8 cellular contexts compared by ENCODE assay signal in genomic region chr20:346640-347316, GRCh38. TPM values are rescaled to one million over a fixed set of nuclear protein-coding genes. Genes with fewer than 3 reads are reported as not detected.
DNase-seq lines count a peak whose midpoint lies in the region; ATAC-seq and TF ChIP-seq lines count a peak whose summit lies in the region.

TSS of gene NRSN2 (plus strand) at chr20:347111. CDS start at chr20:349644, 2,533 bp downstream.

- H3K27me3 ChIP-seq in OCI-LY1 (ENCODE audit: insufficient read depth, low read length), result no peaks in the 10 kb centered on the region

- H3K4me3 ChIP-seq in OCI-LY1 (ENCODE audit: low read depth, low read length, poor library complexity, severe bottlenecking) (peak within 1 kb of the TSS; percentile 90), astrocyte of the spinal cord (ENCODE audit: low read depth, low read length) (peak within 1 kb of the TSS; percentile 72)

- H3K9me2 ChIP-seq in OCI-LY1 (ENCODE audit: low read depth, low read length), result no peaks in the 10 kb centered on the region

- H3K4me1 Mint-ChIP-seq in progenitor cell of endocrine pancreas (ENCODE audit: low read depth), result peaks cover 16% of the 10 kb centered on the region

- peak within 1 kb of the TSS; percentile 86 for H3K4me3 Mint-ChIP-seq in progenitor cell of endocrine pancreas (ENCODE audit: low read depth)

- peak within 1 kb of the TSS; percentile 82 for H3K4me2 ChIP-seq in OCI-LY1 (ENCODE audit: low read length)

- ATAC-seq in HG03280 (IDR thresholded peaks at IDR 0.05; ENCODE audit: unreplicated experiment), result peak; percentile 41

- H3K4me1 ChIP-seq in OCI-LY1 (ENCODE audit: insufficient read depth, low read length, severe bottlenecking), result peaks cover 13% of the 10 kb centered on the region

- no peaks in the 10 kb centered on the region for H3K9me3 ChIP-seq in OCI-LY1 (ENCODE audit: low read length)

- peaks cover 3% of the 10 kb centered on the region for H3K27me3 Mint-ChIP-seq in progenitor cell of endocrine pancreas

- H4K20me1 ChIP-seq in OCI-LY1 (ENCODE audit: insufficient read depth, low read length), result no peaks in the 10 kb centered on the region

- peaks cover 13% of the 10 kb centered on the region for H3K36me3 ChIP-seq in OCI-LY1 (ENCODE audit: insufficient read depth, low read length)

- peaks cover 4% of the 10 kb centered on the region for H3K36me3 Mint-ChIP-seq in progenitor cell of endocrine pancreas (ENCODE audit: insufficient read depth)

- in situ Hi-C loops in astrocyte of the spinal cord (cut with HindIII; ENCODE audit: low sequenced_read_pairs), result no loop called here

- peak within 1 kb of the TSS; percentile 81 for H3K27ac ChIP-seq in OCI-LY1 (ENCODE audit: low read depth, low read length, poor library complexity, severe bottlenecking)

- H3K9me3 Mint-ChIP-seq in progenitor cell of endocrine pancreas (ENCODE audit: low read depth), result no peaks in the 10 kb centered on the region

- TF ChIP-seq CTCF in OCI-LY1 (IDR thresholded peaks at IDR 0.05; ENCODE audit: low read length) (no peak), astrocyte of the spinal cord (IDR thresholded peaks at IDR 0.05; ENCODE audit: low read depth, low read length) (no peak), progenitor cell of endocrine pancreas (IDR thresholded peaks at IDR 0.05; ENCODE audit: unreplicated experiment) (no peak)

- H3F3A ChIP-seq in OCI-LY1 (ENCODE audit: insufficient read depth, low read length), result no peaks in the 10 kb centered on the region

- H3K9ac ChIP-seq in OCI-LY1 (ENCODE audit: low read length), result peak within 1 kb of the TSS; percentile 92

- DNase-seq in activated effector memory CD4-positive, alpha-beta T cell treated with anti-CD3 and anti-CD28 coated beads, Interleukin-2, amount 50 U/mL, for 16 hours, result peak; percentile 72
- DNase-seq in activated effector memory CD4-positive, alpha-beta T cell treated with Interleukin-2 at 50 U/mL for 16 hours, result no peak
- DNase-seq in astrocyte of the spinal cord (ENCODE audit: low read depth, low spot score) (peak; percentile 72), hepatic stellate cell (ENCODE audit: low spot score) (peak; percentile 85), progenitor cell of endocrine pancreas (ENCODE audit: low spot score, unreplicated experiment) (peak; percentile 58), RKO (ENCODE audit: low spot score) (no peak)

- H3K27ac Mint-ChIP-seq in progenitor cell of endocrine pancreas, result peak within 1 kb of the TSS; percentile 97

- H3K79me2 ChIP-seq in OCI-LY1 (ENCODE audit: insufficient read depth, low read length), result no peaks in the 10 kb centered on the region

- no peak within 1 kb of the TSS for H2AFZ ChIP-seq in OCI-LY1 (ENCODE audit: low read length)

RNA-seq across cellular contexts. Expression of gene NRSN2, which starts in this region (rescaled TPM):
- 28.9 and 33.0 TPM in 2 replicates for total RNA-seq in progenitor cell of endocrine pancreas

Comparison
In these comparisons a context has a peak if more than half of its experiments do, and no peak if none do; other contexts are left out.
1. DNase-seq: peak in activated effector memory CD4-positive, alpha-beta T cell treated with anti-CD3 and anti-CD28 coated beads, Interleukin-2, amount 50 U/mL, for 16 hours (single experiment), astrocyte of the spinal cord (single experiment), hepatic stellate cell (single experiment) and progenitor cell of endocrine pancreas (single experiment); none in activated effector memory CD4-positive, alpha-beta T cell treated with Interleukin-2 at 50 U/mL for 16 hours (single experiment) and RKO (single experiment).